Comparison of ENCODE assay signal across 19 cellular contexts in genomic region chr16:31899505-31899904, GRCh38.
"Had no signal": no experiment of that assay in that cellular context is flagged by ENCODE, and none has a peak within 500 bp of the region (broad histone marks: within the 10 kb centered on the region; RNA-seq: fewer than 3 reads in every experiment).

No MANE protein-coding gene starts in this region.

- DNase-seq: activated effector memory CD4-positive, alpha-beta T cell treated with anti-CD3 and anti-CD28 coated beads, Interleukin-2, amount 50 U/mL, for 16 hours; brain microvascular endothelial cell; cerebellar nuclear complex; dermis blood vessel endothelial cell; endodermal cell; glutamatergic neuron; left cardiac atrium; mucosa of descending colon; nephron progenitor cell; sigmoid colon; stimulated activated CD4-positive, alpha-beta T cell treated with anti-CD3 and anti-CD28 coated beads, Interleukin-12 subunit alpha, Interleukin-12 subunit beta, amount 100 ng/mL, for 4 hours; stimulated activated naive CD4-positive, alpha-beta T cell treated with Interleukin-2 at 50 U/mL for 16 hours; testis; upper lobe of right lung had no signal

- H3K4me1 ChIP-seq: testis, upper lobe of right lung had no signal

- ATAC-seq: esophagus mucosa, left cardiac atrium, mucosa of descending colon, Right ventricle myocardium inferior, upper lobe of right lung, WTC11 had no signal

- H3K4me3 ChIP-seq: lung, mucosa of descending colon, sigmoid colon, SK-N-MC, testis, upper lobe of right lung had no signal

- H3K27me3 ChIP-seq: brain microvascular endothelial cell, sigmoid colon, testis, upper lobe of right lung had no signal

- H3K4me3 Mint-ChIP-seq: endodermal cell, nephron progenitor cell, WTC11 had no signal

- H3K27ac Mint-ChIP-seq: endodermal cell, nephron progenitor cell, WTC11 had no signal

- H3K4me1 Mint-ChIP-seq: endodermal cell, nephron progenitor cell, WTC11 had no signal

- H3K27ac ChIP-seq: brain microvascular endothelial cell, sigmoid colon, SK-N-MC, testis, upper lobe of right lung had no signal

- H3K9me3 ChIP-seq: testis had no signal
